ENCODE assay signal across 9 cellular contexts in the genomic region with DNA sequence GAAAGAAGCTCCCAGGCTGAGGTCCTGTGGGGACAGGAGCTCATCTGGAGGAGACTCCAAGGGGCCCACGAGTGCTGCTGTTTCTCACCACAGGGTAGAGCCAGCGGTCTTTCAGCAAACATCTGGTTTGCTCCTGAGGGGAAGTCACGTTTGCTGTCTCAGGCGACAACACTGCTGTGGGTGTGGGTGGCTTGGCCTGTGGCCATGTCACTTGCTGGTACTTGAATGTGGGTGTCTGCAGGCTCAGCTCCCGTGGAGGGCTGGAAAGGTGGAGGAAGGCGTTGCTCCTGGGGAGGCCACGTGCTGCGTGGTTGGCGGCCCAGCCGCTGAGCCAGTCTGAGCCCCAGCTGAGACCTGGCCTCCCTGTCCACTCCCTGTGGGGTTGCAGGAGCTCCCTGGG. TPM values are rescaled to one million over a fixed set of nuclear protein-coding genes. Genes with fewer than 3 reads are reported as not detected.
DNase-seq lines count a peak whose midpoint lies in the region; ATAC-seq lines count a peak whose summit lies in the region.
"Had no signal": no experiment of that assay in that cellular context is flagged by ENCODE, and none has a peak within 500 bp of the region (broad histone marks: within the 10 kb centered on the region; RNA-seq: fewer than 3 reads in every experiment).

No MANE protein-coding gene starts in this region.

- no peak overlapping the region for H3K27ac Mint-ChIP-seq in activated naive CD8-positive, alpha-beta T cell treated with anti-CD3 and anti-CD28 coated beads, Interleukin-2, amount 10 ng/mL, durations not matched to agents 7 days and 5 days

- peaks cover 7% of the 10 kb centered on the region for H3K4me1 Mint-ChIP-seq in activated naive CD8-positive, alpha-beta T cell treated with anti-CD3 and anti-CD28 coated beads, Interleukin-2, amount 10 ng/mL, durations not matched to agents 7 days and 5 days

- peak; percentile 38 for ATAC-seq in GM18867 (IDR thresholded peaks at IDR 0.05; ENCODE audit: unreplicated experiment)
- ATAC-seq in activated naive CD8-positive, alpha-beta T cell treated with anti-CD3 and anti-CD28 coated beads, Interleukin-2, amount 10 ng/mL, durations not matched to agents 7 days and 5 days (ENCODE audit: low read depth), result peak; percentile 54

- no peaks in the 10 kb centered on the region for H3K9me3 Mint-ChIP-seq in activated naive CD8-positive, alpha-beta T cell treated with anti-CD3 and anti-CD28 coated beads, Interleukin-2, amount 10 ng/mL, durations not matched to agents 7 days and 5 days

- H3K36me3 Mint-ChIP-seq in activated naive CD8-positive, alpha-beta T cell treated with anti-CD3 and anti-CD28 coated beads, Interleukin-2, amount 10 ng/mL, durations not matched to agents 7 days and 5 days, result no peaks in the 10 kb centered on the region

- H3K27me3 Mint-ChIP-seq in activated naive CD8-positive, alpha-beta T cell treated with anti-CD3 and anti-CD28 coated beads, Interleukin-2, amount 10 ng/mL, durations not matched to agents 7 days and 5 days, result peaks cover 9% of the 10 kb centered on the region

- H3K4me3 Mint-ChIP-seq in activated naive CD8-positive, alpha-beta T cell treated with anti-CD3 and anti-CD28 coated beads, Interleukin-2, amount 10 ng/mL, durations not matched to agents 7 days and 5 days, result no peak overlapping the region

- POLR2A ChIA-PET in activated naive CD8-positive, alpha-beta T cell treated with anti-CD3 and anti-CD28 coated beads, Interleukin-2, amount 10 ng/mL, durations not matched to agents 7 days and 5 days (lab: Charles Lee), result interaction anchor here (0.7 to 1.5 kb wide), 2 partner anchors 16 to 267 kb away, joined by 3 to 5 read pairs; no protein-coding TSS in a partner anchor

- DNase-seq in MV-4-11 (lab: John Stamatoyannopoulos, UW), result peak; percentile 80
- DNase-seq in activated naive CD8-positive, alpha-beta T cell treated with anti-CD3 and anti-CD28 coated beads, Interleukin-2, amount 10 ng/mL, durations not matched to agents 7 days and 5 days, result no peak
- DNase-seq in retina, result peak; percentile 33
- DNase-seq in DMS53 treated with DMSO at 0.1 percent for 48 hours (lab: John Stamatoyannopoulos, UW; ENCODE audit: unreplicated experiment), result no peak
- DNase-seq in cortex of kidney (lab: John Stamatoyannopoulos, UW), result no peak
- no peak for DNase-seq in hypothalamus (lab: John Stamatoyannopoulos, UW)
- DNase-seq in A172 (ENCODE audit: low spot score), result no peak
- DNase-seq: mesenchymal stem cell had no signal

RNA-seq across cellular contexts. Expression of a gene that starts 52.8 kb away (rescaled TPM):
- 10 to 100 TPM; 28.7 to 29.6 TPM for total RNA-seq in activated naive CD8-positive, alpha-beta T cell treated with anti-CD3 and anti-CD28 coated beads, Interleukin-2, amount 10 ng/mL, durations not matched to agents 7 days and 5 days
- 33.9 and 44.2 TPM in 2 replicates for total RNA-seq in A172 (2014; rRNA removed; shearing (Covaris generic))

Comparison
In these comparisons a context has a peak if more than half of its experiments do, and no peak if none do; other contexts are left out.
1. DNase-seq: peak in MV-4-11 (single experiment) and retina (single experiment); none in activated naive CD8-positive, alpha-beta T cell treated with anti-CD3 and anti-CD28 coated beads, Interleukin-2, amount 10 ng/mL, durations not matched to agents 7 days and 5 days (single experiment), DMS53 treated with DMSO at 0.1 percent for 48 hours (single experiment), cortex of kidney (single experiment), hypothalamus (0 of 51) and A172 (single experiment).